In genomic region chr9:105449081-105449480, GRCh38 we compare ENCODE assay signal across 9 cellular contexts. TPM values are rescaled to one million over a fixed set of nuclear protein-coding genes. Genes with fewer than 3 reads are reported as not detected.
DNase-seq lines count a peak whose midpoint lies in the region; ATAC-seq, FAIRE-seq and TF ChIP-seq lines count a peak whose summit lies in the region.
"Had no signal": no experiment of that assay in that cellular context is flagged by ENCODE, and none has a peak within 500 bp of the region (broad histone marks: within the 10 kb centered on the region; RNA-seq: fewer than 3 reads in every experiment).

No MANE protein-coding gene starts in this region.

- intact Hi-C loops in GM12878 (cut with micrococcal nuclease; ENCODE audit: unreplicated experiment) (loop anchor here (2.0 to 10.0 kb wide), 3 partner anchors 52 to 246 kb away; partner anchors contain the start of genes FKTN and TMEM38B), head of caudate nucleus (cut with DNase I) (no loop called here)

- peak overlapping the region; percentile 84 for H3K4me3 ChIP-seq in BE2C (ENCODE audit: low read depth, low read length)
- peak overlapping the region; percentile 76 for H3K4me3 ChIP-seq in HUES6 (ENCODE audit: low read depth, low read length)
- peak overlapping the region; percentile 83; the same call in 1 of the 2 replicates for H3K4me3 ChIP-seq in GM12878

- no peak for TF ChIP-seq EP300 in GM12878 (IDR thresholded peaks at IDR 0.05; ENCODE audit: borderline replicate concordance in 1 of 2, control insufficient read depth in 1 of 2, low read depth in 2 of 2, low read length in 2 of 2)

- H3K27me3 Mint-ChIP-seq in mesothelial cell of epicardium (ENCODE audit: low read depth) = no peaks in the 10 kb centered on the region

- ATAC-seq in GM12878 = no peak
- no peak for ATAC-seq in HG03520 (IDR thresholded peaks at IDR 0.05; ENCODE audit: unreplicated experiment)

- H3K9ac ChIP-seq in HUES6 (ENCODE audit: low read length) (no peak overlapping the region), GM12878 (ENCODE audit: control insufficient read depth, insufficient read depth, low read length) (no peak overlapping the region; the same call in 1 of the 2 replicates)

- no peak overlapping the region; the same call in 1 of the 2 replicates for H2AFZ ChIP-seq in GM12878 (ENCODE audit: control insufficient read depth, low read depth, low read length)

- H4K20me1 ChIP-seq in GM12878 (ENCODE audit: control insufficient read depth, insufficient read depth) = no peaks in the 10 kb centered on the region

- H3K4me2 ChIP-seq in GM12878 (ENCODE audit: control insufficient read depth, insufficient read depth) = peak overlapping the region; percentile 89

- no peak for TF ChIP-seq POLR2A in GM12878 (IDR thresholded peaks at IDR 0.05; ENCODE audit: low read depth, low read length)

- CTCF ChIA-PET in GM12878 (lab: Yijun Ruan, JAX) = interaction anchor here (0.5 to 2.8 kb wide), 14 partner anchors 11 to 300 kb away, joined by 3 to 8 read pairs (median 3); no protein-coding TSS in a partner anchor

- H3K4me1 Mint-ChIP-seq in mesothelial cell of epicardium = peaks cover 24% of the 10 kb centered on the region

- H3K4me3 Mint-ChIP-seq in mesothelial cell of epicardium = peak overlapping the region; percentile 83

- no peaks in the 10 kb centered on the region for H3K36me3 ChIP-seq in BE2C
- no peaks in the 10 kb centered on the region for H3K36me3 ChIP-seq in HUES6 (ENCODE audit: control insufficient read depth, insufficient read depth, low read length)
- H3K36me3 ChIP-seq in GM12878 (ENCODE audit: control insufficient read depth in 2 of 2, insufficient read depth in 2 of 2, low read length in 1 of 2) = no peaks in the 10 kb centered on the region

- H3K27me3 ChIP-seq in BE2C (no peaks in the 10 kb centered on the region), HUES6 (ENCODE audit: control insufficient read depth, insufficient read depth, low read length) (no peaks in the 10 kb centered on the region), GM12878 (replicated peaks in 1 of 2; ENCODE audit: control insufficient read depth in 2 of 2, insufficient read depth in 2 of 2, low read length in 1 of 2) (no peaks in the 10 kb centered on the region)

- RAD21 ChIA-PET in GM12878 (lab: Charles Lee; ENCODE audit: unreplicated experiment) = interaction anchor here (0.6 to 2.6 kb wide), 19 partner anchors 12 to 586 kb away, joined by 3 to 10 read pairs (median 5); partner anchors contain the start of genes FKTN and TMEM38B

- SMC1A ChIA-PET in GM12878 (lab: Charles Lee; ENCODE audit: uncharacterized antibody, unreplicated experiment) = interaction anchor here (0.7 to 2.0 kb wide), 16 partner anchors 11 to 266 kb away, joined by 3 to 13 read pairs (median 4); no protein-coding TSS in a partner anchor

- BruUV-seq in GM12878 (replicated peaks; lab: Mats Ljungman, UMichigan) = TSS peak; percentile 69

- H3K27ac ChIP-seq in HUES6 (ENCODE audit: low read depth, low read length) (no peak overlapping the region), GM12878 (ENCODE audit: control insufficient read depth, insufficient read depth) (no peak overlapping the region)

- 2% methylated on average over 2 of the region's 2 CpGs for WGBS in GM12878 (ENCODE audit: insufficient coverage, insufficient replicate concordance, low lambda C conversion rate, missing lambda C conversion rate)

- H3K9me3 ChIP-seq in BE2C (no peaks in the 10 kb centered on the region), HUES6 (ENCODE audit: control insufficient read depth, insufficient read depth, low read depth, low read length) (no peaks in the 10 kb centered on the region), GM12878 (replicated peaks; ENCODE audit: control insufficient read depth, insufficient read depth, low read length) (no peaks in the 10 kb centered on the region; the same call in 2 of the 3 replicates)

- peak overlapping the region; percentile 93 for H3K27ac Mint-ChIP-seq in mesothelial cell of epicardium

- DNase-seq in BE2C (no peak), GM12878 (ENCODE audit: low read depth, low spot score) (no peak), mesothelial cell of epicardium (ENCODE audit: low spot score in 2 of 2, unreplicated experiment in 2 of 2) (no peak), NCI-H82 (lab: John Stamatoyannopoulos, UW) (no peak), head of caudate nucleus (no peak), COLO829 (ENCODE audit: low spot score) (no peak)
- DNase-seq: cerebellar nuclear complex had no signal

- TF ChIP-seq CTCF in BE2C (IDR thresholded peaks at IDR 0.05; ENCODE audit: low read depth, low read length) (no peak), GM12878 (IDR thresholded peaks at IDR 0.05 in 2 of 3, conservative IDR thresholded peaks at IDR 0.05 in 1 of 3; ENCODE audit: control insufficient read depth in 2 of 3, extremely low read depth in 1 of 3, insufficient read depth in 1 of 3, low read depth in 3 of 3, low read length in 3 of 3) (no peak), mesothelial cell of epicardium (IDR thresholded peaks at IDR 0.05; ENCODE audit: unreplicated experiment) (no peak)

- FAIRE-seq in GM12878 (lab: Jason Lieb, UNC) = no peak

- H3K9me3 Mint-ChIP-seq in mesothelial cell of epicardium = no peaks in the 10 kb centered on the region

- in situ Hi-C loops in GM12878 (cut with MboI) = no loop called here

- H3K36me3 Mint-ChIP-seq in mesothelial cell of epicardium = no peaks in the 10 kb centered on the region

- POLR2A ChIA-PET in GM12878 (lab: Charles Lee) = interaction anchor here (1.8 kb wide), 1 partner anchor 28 kb away, joined by 7 read pairs; no protein-coding TSS in a partner anchor

- H3K4me1 ChIP-seq in BE2C (no peaks in the 10 kb centered on the region), HUES6 (ENCODE audit: control insufficient read depth, insufficient read depth, low read length) (peaks cover 7% of the 10 kb centered on the region), GM12878 (ENCODE audit: control insufficient read depth, insufficient read depth, low read length) (no peaks in the 10 kb centered on the region)

- H3K79me2 ChIP-seq in GM12878 (ENCODE audit: control insufficient read depth, insufficient read depth, low read length) = peaks cover 26% of the 10 kb centered on the region

- no peak for TF ChIP-seq RAD21 in GM12878 (IDR thresholded peaks at IDR 0.05; ENCODE audit: insufficient read depth, low read depth, low read length)

TF ChIP-seq in GM12878, 131 proteins besides CTCF, POLR2A, EP300 and RAD21 (continues in another document):
- TF ChIP-seq MTA3 (IDR thresholded peaks at IDR 0.05; ENCODE audit: borderline replicate concordance, low read length) (no peak), NFXL1 (IDR thresholded peaks at IDR 0.05; ENCODE audit: borderline replicate concordance) (no peak), KDM1A (IDR thresholded peaks at IDR 0.05; ENCODE audit: borderline replicate concordance) (no peak), ZNF622 (IDR thresholded peaks at IDR 0.05) (no peak), USF1 (IDR thresholded peaks at IDR 0.05; ENCODE audit: borderline replicate concordance, extremely low read length, insufficient read depth, low read depth, low read length) (no peak), RAD51 (IDR thresholded peaks at IDR 0.05) (no peak), TARDBP (IDR thresholded peaks at IDR 0.05; ENCODE audit: borderline replicate concordance) (no peak)

RNA-seq across cellular contexts. Expression of gene FSD1L, which starts 1.2 kb away (rescaled TPM):
- polyA plus RNA-seq in BE2C (2012; ENCODE audit: insufficient read depth, insufficient read length, low read depth) = 2.3 TPM
- total RNA-seq in GM12878 (2013; cell fraction: nucleolus; rRNA removed) = 103 and 108 TPM in 2 replicates
- total RNA-seq in GM12878 (2014; rRNA removed) (16.9 and 19.7 TPM in 2 replicates), GM12878 (2014; rRNA removed; fragmentation: Illumina TruSeq; extraction: Trizol) (23.0 and 24.6 TPM in 2 replicates), GM12878 (2021) (21.7 and 23.2 TPM in 2 replicates), mesothelial cell of epicardium (9.1 to 11.0 TPM (median 10.6 TPM) in 3 replicates)
- 3.1 TPM for polyA plus RNA-seq in GM12878 (2011; ENCODE audit: low read depth)
- polyA plus RNA-seq in GM12878 (2011; rRNA removed) (52.4 and 92.7 TPM in 2 replicates), GM12878 (2014; fragmentation: Illumina TruSeq; extraction: Trizol) (18.6 and 23.5 TPM in 2 replicates), GM12878 (2014; fragmentation: Nextera tagmentation; extraction: Ambion mirVana) (10 to 100 TPM; 11.9 to 15.8 TPM), GM12878 (2014; rRNA removed) (9.1 and 12.0 TPM in 2 replicates), GM12878 (2016; fragmentation: Nextera tagmentation; extraction: Ambion mirVana) (10 to 100 TPM; 15.0 to 17.0 TPM)
- polyA plus RNA-seq in GM12878 (2011; cell fraction: cytosol; rRNA removed) = 10.6 and 11.1 TPM in 2 replicates
- 25.5 and 29.8 TPM in 2 replicates for polyA plus RNA-seq in GM12878 (2011; cell fraction: nucleus; rRNA removed)
- polyA plus RNA-seq in GM12878 (2012) = 6.0 and 7.8 TPM in 2 replicates
- 28.5 and 48.1 TPM in 2 replicates for polyA minus RNA-seq in GM12878 (2011; rRNA and poly(A)+ RNA removed)
- 14.8 and 20.1 TPM in 2 replicates for polyA minus RNA-seq in GM12878 (2011; cell fraction: cytosol; rRNA and poly(A)+ RNA removed)
- polyA minus RNA-seq in GM12878 (2011; cell fraction: nucleus; rRNA and poly(A)+ RNA removed) = 27.8 and 47.0 TPM in 2 replicates
